8 cellular contexts compared by ENCODE assay signal in the genomic region with DNA sequence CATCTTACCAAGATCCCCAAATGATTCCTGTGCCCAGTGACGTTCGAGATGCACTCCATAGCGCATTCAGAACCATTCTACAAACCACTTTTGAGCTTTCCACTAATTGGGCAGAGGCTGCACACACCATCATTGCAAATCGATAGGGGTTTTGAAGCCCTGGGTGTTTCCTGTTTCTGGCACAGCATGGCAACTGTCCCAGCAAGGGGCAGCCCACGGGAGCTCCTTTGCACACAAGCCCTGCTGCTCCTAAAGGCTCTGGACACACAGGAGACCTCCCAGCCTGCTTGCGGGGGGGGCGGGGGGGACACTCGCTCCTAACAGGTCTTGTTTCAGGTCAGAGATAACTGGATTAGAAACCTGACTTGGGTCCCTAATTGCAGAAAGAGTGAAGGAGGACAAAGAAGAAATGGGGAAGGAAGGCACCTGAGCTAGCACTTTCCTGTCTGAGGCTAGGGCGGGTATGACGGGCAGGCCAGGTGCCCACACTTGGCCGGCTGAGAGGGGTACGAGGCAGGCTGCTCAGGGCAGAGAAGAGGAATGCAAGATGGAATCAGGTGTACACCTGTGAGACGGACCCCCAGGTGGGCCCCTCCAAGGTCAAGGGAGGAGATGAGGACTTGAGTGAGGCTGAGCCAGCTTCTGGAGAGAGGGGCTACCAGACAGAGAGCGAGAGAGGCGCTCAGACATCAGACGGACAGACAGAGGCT. TPM values are rescaled to one million over a fixed set of nuclear protein-coding genes. Genes with fewer than 3 reads are reported as not detected.
DNase-seq lines count a peak whose midpoint lies in the region; ATAC-seq and TF ChIP-seq lines count a peak whose summit lies in the region.

No MANE protein-coding gene starts in this region.

- H3K4me3 ChIP-seq in HL-60 (replicated peaks; ENCODE audit: insufficient read depth, low read length): peak overlapping the region; percentile 55
- peak overlapping the region; percentile 62 for H3K4me3 ChIP-seq in iPS-18c (ENCODE audit: insufficient read depth, low read depth, low read length)
- H3K4me3 ChIP-seq in gastrocnemius medialis: peak overlapping the region; percentile 53 to 70 (median 64)

- no peaks in the 10 kb centered on the region for H3K27me3 ChIP-seq in HL-60 (ENCODE audit: insufficient read depth, poor library complexity, severe bottlenecking)
- peaks cover 10 to 30% (median 24%) of the 10 kb centered on the region in 3 donors for H3K27me3 ChIP-seq in gastrocnemius medialis

- H3K4me1 ChIP-seq in gastrocnemius medialis: peaks cover 0 to 8% of the 10 kb centered on the region in 2 donors

- no peak for TF ChIP-seq POLR2A in gastrocnemius medialis (IDR thresholded peaks at IDR 0.05)

- H3K36me3 ChIP-seq in gastrocnemius medialis: no peaks in the 10 kb centered on the region

- DNase-seq in HL-60 (ENCODE audit: low read depth in 1 of 2, low spot score in 1 of 2) (peak in 1 of 2 experiments; percentile 48), gastrocnemius medialis (no peak), SKM-1 (lab: John Stamatoyannopoulos, UW; ENCODE audit: unreplicated experiment) (no peak), mesenteric fat pad (ENCODE audit: low spot score) (no peak), T1000 (lab: John Stamatoyannopoulos, UW) (no peak)
- no peak for DNase-seq in stimulated activated CD4-positive, alpha-beta T cell treated with anti-CD3 and anti-CD28 coated beads, Interleukin-4, amount 100 ng/mL, for 1 hour

- ATAC-seq in gastrocnemius medialis: peak in 1 of 2 donors; percentile 24

- H3K27ac ChIP-seq in HL-60 (replicated peaks) (peak overlapping the region; percentile 80), VCaP (peak overlapping the region; percentile 78; the same call in 1 of the 2 replicates), gastrocnemius medialis (no peak overlapping the region)

- no peaks in the 10 kb centered on the region for H3K9me3 ChIP-seq in iPS-18c (ENCODE audit: control insufficient read depth, insufficient read depth, low read length)
- H3K9me3 ChIP-seq in gastrocnemius medialis: no peaks in the 10 kb centered on the region

- intact Hi-C loops in gastrocnemius medialis (cut with DNase I; ENCODE audit: low total_unique reads): no loop called here

- TF ChIP-seq CTCF in HL-60 (IDR thresholded peaks at IDR 0.05; ENCODE audit: insufficient read depth, low read length) (no peak), VCaP (conservative IDR thresholded peaks at IDR 0.05) (no peak), gastrocnemius medialis (IDR thresholded peaks at IDR 0.05 in 4 of 5, conservative IDR thresholded peaks at IDR 0.05 in 1 of 5) (no peak)

- in situ Hi-C loops in gastrocnemius medialis (cut with MboI; ENCODE audit: low sequenced_read_pairs in 4 of 4): no loop called here

RNA-seq across cellular contexts. Expression of a gene that starts 0.8 kb away (rescaled TPM):
- total RNA-seq in gastrocnemius medialis (1 to 10 TPM in 2 of 4 donors, under 1 TPM in 1, not detected in 1; 0.46 to 3.5 (median 1.7) TPM), mesenteric fat pad (14.5 TPM)

RNA-seq across cellular contexts. Expression of a gene that starts 44.9 kb away (rescaled TPM):
- total RNA-seq in gastrocnemius medialis (10 to 100 TPM; 12.1 to 56.5 (median 41.5) TPM), mesenteric fat pad (not detected)

Comparison
In these comparisons a context has a peak if more than half of its experiments do, and no peak if none do; other contexts are left out.
1. H3K27ac ChIP-seq: peak in HL-60 (single experiment) and VCaP (single experiment); none in gastrocnemius medialis (0 of 4).
2. RNA of a gene that starts 44.9 kb away (total RNA-seq): 12.1 to 56.5 TPM in gastrocnemius medialis; not detected in mesenteric fat pad (single experiment); every median in the first group is over 10 times any median in the second.
3. Peak in every context shown above with its lines, with median percentiles within 50 percentile points of each other: H3K4me3 ChIP-seq.